ENCODE assay signal across 1 cellular context in genomic region chr13:51928231-51928630, GRCh38.
A peak's percentile ranks its signal among the peaks of the same experiment; 100 is the strongest.
TF ChIP-seq lines count a peak whose summit lies in the region.

No MANE protein-coding gene starts in this region.

TF ChIP-seq in HEK293, 187 proteins besides CTCF, POLR2A, EP300 and RAD21 (continued from another document and continues in another):
- TF ChIP-seq PRDM4 (tag by site-specific recombination; IDR thresholded peaks at IDR 0.05) (no peak), ZNF449 (tag by site-specific recombination; IDR thresholded peaks at IDR 0.05) (no peak), ZNF701 (tag by site-specific recombination; IDR thresholded peaks at IDR 0.05) (no peak), ZNF274 (IDR thresholded peaks at IDR 0.05; ENCODE audit: low read length) (no peak), ZNF274 (tag by site-specific recombination; IDR thresholded peaks at IDR 0.05; ENCODE audit: borderline replicate concordance) (no peak), BCL11A (tag by site-specific recombination; IDR thresholded peaks at IDR 0.05; ENCODE audit: low read depth) (no peak), SALL2 (tag by site-specific recombination; IDR thresholded peaks at IDR 0.05; ENCODE audit: borderline replicate concordance) (no peak), ZNF266 (tag by site-specific recombination; IDR thresholded peaks at IDR 0.05; ENCODE audit: low read depth) (no peak), ZNF488 (tag by site-specific recombination; IDR thresholded peaks at IDR 0.05) (no peak), ZNF311 (tag by site-specific recombination; IDR thresholded peaks at IDR 0.05; ENCODE audit: borderline replicate concordance) (no peak), ZNF19 (tag by site-specific recombination; IDR thresholded peaks at IDR 0.05; ENCODE audit: low read depth) (no peak), ZNF175 (tag by site-specific recombination; IDR thresholded peaks at IDR 0.05) (no peak), HIC1 (tag by site-specific recombination; IDR thresholded peaks at IDR 0.05) (no peak), ZBTB7A (tag by site-specific recombination; IDR thresholded peaks at IDR 0.05; ENCODE audit: low read depth) (no peak), ZNF548 (tag by site-specific recombination; IDR thresholded peaks at IDR 0.05) (no peak), TCF7L2 (IDR thresholded peaks at IDR 0.05; ENCODE audit: borderline replicate concordance, low read depth, low read length) (no peak), ZBTB48 (tag by site-specific recombination; IDR thresholded peaks at IDR 0.05) (no peak), GFI1B (tag by site-specific recombination; IDR thresholded peaks at IDR 0.05) (no peak), ZBTB17 (tag by site-specific recombination; IDR thresholded peaks at IDR 0.05) (0 out of 2 replicates have a peak, but pooled peaks have one; percentile 35), ZFP3 (tag by site-specific recombination; IDR thresholded peaks at IDR 0.05; ENCODE audit: low read depth) (no peak), ZBTB10 (tag by site-specific recombination; IDR thresholded peaks at IDR 0.05) (no peak), ZNF341 (tag by site-specific recombination; IDR thresholded peaks at IDR 0.05; ENCODE audit: low read depth) (no peak), ZSCAN30 (tag by site-specific recombination; IDR thresholded peaks at IDR 0.05) (no peak), ZNF132 (tag by site-specific recombination; IDR thresholded peaks at IDR 0.05; ENCODE audit: borderline replicate concordance) (no peak), ZNF23 (tag by site-specific recombination; IDR thresholded peaks at IDR 0.05; ENCODE audit: borderline replicate concordance) (no peak), ZNF223 (tag by site-specific recombination; IDR thresholded peaks at IDR 0.05) (no peak), ZBTB49 (tag by site-specific recombination; IDR thresholded peaks at IDR 0.05; ENCODE audit: low read depth) (no peak), SP2 (tag by site-specific recombination; IDR thresholded peaks at IDR 0.05) (no peak), ZNF10 (tag by site-specific recombination; IDR thresholded peaks at IDR 0.05) (no peak), TRIM28 (IDR thresholded peaks at IDR 0.05; ENCODE audit: borderline replicate concordance, low read length) (no peak), ZNF530 (tag by site-specific recombination; IDR thresholded peaks at IDR 0.05; ENCODE audit: low read depth) (no peak), REST (tag by site-specific recombination; IDR thresholded peaks at IDR 0.05) (no peak), ZNF26 (tag by site-specific recombination; IDR thresholded peaks at IDR 0.05) (no peak), ZNF521 (tag by site-specific recombination; IDR thresholded peaks at IDR 0.05) (no peak), ZNF302 (tag by site-specific recombination; IDR thresholded peaks at IDR 0.05; ENCODE audit: low read depth) (no peak), ZEB2 (tag by site-specific recombination; IDR thresholded peaks at IDR 0.05) (peak; percentile 83; the same call in 1 of the 2 replicates), PRDM6 (tag by site-specific recombination; IDR thresholded peaks at IDR 0.05) (no peak), ZNF830 (tag by site-specific recombination; IDR thresholded peaks at IDR 0.05; ENCODE audit: low read depth) (no peak), ZNF366 (tag by site-specific recombination; conservative IDR thresholded peaks at IDR 0.05) (peak; percentile 89), BCL11B (tag by site-specific recombination; IDR thresholded peaks at IDR 0.05; ENCODE audit: low read depth) (no peak), ZSCAN5A (tag by site-specific recombination; IDR thresholded peaks at IDR 0.05) (no peak), ZNF658 (tag by site-specific recombination; IDR thresholded peaks at IDR 0.05) (no peak)
